In genomic region chr7:72409638-72410015, GRCh38 we compare ENCODE assay signal across 10 cellular contexts. TPM values are rescaled to one million over a fixed set of nuclear protein-coding genes. Genes with fewer than 3 reads are reported as not detected.
"Had no signal": no experiment of that assay in that cellular context is flagged by ENCODE, and none has a peak within 500 bp of the region (broad histone marks: within the 10 kb centered on the region; RNA-seq: fewer than 3 reads in every experiment).

No MANE protein-coding gene starts in this region.

- ATAC-seq: HCT116, K562 had no signal

- H3K27ac ChIP-seq: GM23248 had no signal

- H3K9ac ChIP-seq: GM23248 had no signal

- H3K4me3 Mint-ChIP-seq: HFFc6 had no signal

- FAIRE-seq: HTR-8/SVneo, K562 had no signal

- H3K9me3 ChIP-seq: HAP-1 had no signal

- H3K36me3 ChIP-seq: HAP-1 had no signal

- H3K4me3 ChIP-seq: GM23248, HAP-1 had no signal

- H3K27ac Mint-ChIP-seq: HFFc6 had no signal

- H3K4me1 ChIP-seq: HAP-1 had no signal

- DNase-seq: GM23248, H7, HFFc6, IMR-90, KG1 had no signal

- H2AFZ ChIP-seq: GM23248 had no signal

RNA-seq across cellular contexts. Expression of gene CALN1, which starts 2.5 kb away (rescaled TPM):
- total RNA-seq: GM23248, HFFc6, HT-29, IMR-90 had no signal
- polyA plus RNA-seq: GM23248, IMR-90 had no signal
